1 cellular context compared by ENCODE assay signal in the genomic region with DNA sequence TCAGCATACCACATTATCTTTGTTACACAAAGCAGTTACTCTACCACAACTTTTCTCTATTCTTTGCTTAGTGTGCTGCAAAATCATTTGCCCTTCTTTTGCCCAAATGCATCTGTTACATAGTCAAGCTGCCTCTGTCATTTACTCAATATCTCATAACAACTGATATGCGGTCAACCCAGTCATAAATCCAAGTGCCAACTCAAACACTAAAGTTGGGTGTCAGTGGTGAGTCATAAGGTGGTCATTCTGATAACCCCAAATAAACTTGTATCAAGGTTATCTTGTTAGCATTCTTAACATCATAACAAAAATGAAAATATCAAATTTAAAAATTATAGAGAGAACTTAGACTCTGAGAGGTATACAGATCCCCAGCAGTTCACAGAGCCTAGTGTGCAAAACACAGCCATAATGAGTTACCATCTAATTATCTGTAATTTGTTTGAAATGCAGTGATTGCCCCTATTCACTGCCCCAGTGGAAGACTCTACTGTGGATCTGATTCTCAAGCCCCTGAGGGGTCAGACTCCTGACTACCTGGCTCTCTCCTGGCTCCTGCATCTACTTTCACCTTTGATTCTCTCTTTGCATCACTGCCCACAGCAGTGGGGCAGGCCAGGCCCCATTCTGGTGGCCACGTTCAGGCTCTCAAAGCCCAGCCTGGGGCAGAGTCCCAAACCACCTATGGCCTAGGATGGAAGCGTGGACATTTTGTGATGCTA.
TF ChIP-seq lines count a peak whose summit lies in the region.

No MANE protein-coding gene starts in this region.

TF ChIP-seq in A549, 52 proteins besides CTCF, POLR2A, EP300 and RAD21 (continued from another document):
- TF ChIP-seq CBX2 (IDR thresholded peaks at IDR 0.05; ENCODE audit: borderline replicate concordance, low read depth) (no peak), CBX8 (IDR thresholded peaks at IDR 0.05) (no peak), MAZ (IDR thresholded peaks at IDR 0.05; ENCODE audit: borderline replicate concordance, low read depth, low read length) (no peak), KDM1A (IDR thresholded peaks at IDR 0.05; ENCODE audit: low read depth) (no peak), CEBPB (IDR thresholded peaks at IDR 0.05) (peak; percentile 45 to 65; a peak in 3 of 4 replicates), RNF2 (IDR thresholded peaks at IDR 0.05; ENCODE audit: borderline replicate concordance, low read depth) (no peak), MAFK (IDR thresholded peaks at IDR 0.05; ENCODE audit: partially characterized antibody) (no peak), POLR2AphosphoS2 (conservative IDR thresholded peaks at IDR 0.05; ENCODE audit: low read length) (no peak), EHMT2 (IDR thresholded peaks at IDR 0.05; ENCODE audit: low read depth) (no peak), ESRRA (IDR thresholded peaks at IDR 0.05; ENCODE audit: borderline replicate concordance, low read length) (no peak), BHLHE40 (IDR thresholded peaks at IDR 0.05; ENCODE audit: low read depth, low read length) (no peak), TFCP2L1 (CRISPR knock-in tag; IDR thresholded peaks at IDR 0.05) (no peak), HOXB5 (CRISPR knock-in tag; IDR thresholded peaks at IDR 0.05) (no peak), CHD2 (IDR thresholded peaks at IDR 0.05; ENCODE audit: low read length, partially characterized antibody) (no peak), HOXB13 (CRISPR knock-in tag; IDR thresholded peaks at IDR 0.05; ENCODE audit: low read depth) (no peak), ZC3H11A (IDR thresholded peaks at IDR 0.05) (no peak), MYC (IDR thresholded peaks at IDR 0.05; ENCODE audit: borderline replicate concordance, low read length) (no peak), HEYL (CRISPR knock-in tag; IDR thresholded peaks at IDR 0.05) (no peak), RCOR1 (IDR thresholded peaks at IDR 0.05; ENCODE audit: low read depth, low read length) (no peak)
- TF ChIP-seq, protein P1, sequence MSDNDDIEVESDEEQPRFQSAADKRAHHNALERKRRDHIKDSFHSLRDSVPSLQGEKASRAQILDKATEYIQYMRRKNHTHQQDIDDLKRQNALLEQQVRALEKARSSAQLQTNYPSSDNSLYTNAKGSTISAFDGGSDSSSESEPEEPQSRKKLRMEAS (IDR thresholded peaks at IDR 0.05) = peak; percentile 54; the same call in 1 of the 2 replicates
- TF ChIP-seq, protein P2, sequence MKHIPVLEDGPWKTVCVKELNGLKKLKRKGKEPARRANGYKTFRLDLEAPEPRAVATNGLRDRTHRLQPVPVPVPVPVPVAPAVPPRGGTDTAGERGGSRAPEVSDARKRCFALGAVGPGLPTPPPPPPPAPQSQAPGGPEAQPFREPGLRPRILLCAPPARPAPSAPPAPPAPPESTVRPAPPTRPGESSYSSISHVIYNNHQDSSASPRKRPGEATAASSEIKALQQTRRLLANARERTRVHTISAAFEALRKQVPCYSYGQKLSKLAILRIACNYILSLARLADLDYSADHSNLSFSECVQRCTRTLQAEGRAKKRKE (CRISPR knock-in tag; IDR thresholded peaks at IDR 0.05; ENCODE audit: low read depth) = no peak
- TF ChIP-seq, protein P3, sequence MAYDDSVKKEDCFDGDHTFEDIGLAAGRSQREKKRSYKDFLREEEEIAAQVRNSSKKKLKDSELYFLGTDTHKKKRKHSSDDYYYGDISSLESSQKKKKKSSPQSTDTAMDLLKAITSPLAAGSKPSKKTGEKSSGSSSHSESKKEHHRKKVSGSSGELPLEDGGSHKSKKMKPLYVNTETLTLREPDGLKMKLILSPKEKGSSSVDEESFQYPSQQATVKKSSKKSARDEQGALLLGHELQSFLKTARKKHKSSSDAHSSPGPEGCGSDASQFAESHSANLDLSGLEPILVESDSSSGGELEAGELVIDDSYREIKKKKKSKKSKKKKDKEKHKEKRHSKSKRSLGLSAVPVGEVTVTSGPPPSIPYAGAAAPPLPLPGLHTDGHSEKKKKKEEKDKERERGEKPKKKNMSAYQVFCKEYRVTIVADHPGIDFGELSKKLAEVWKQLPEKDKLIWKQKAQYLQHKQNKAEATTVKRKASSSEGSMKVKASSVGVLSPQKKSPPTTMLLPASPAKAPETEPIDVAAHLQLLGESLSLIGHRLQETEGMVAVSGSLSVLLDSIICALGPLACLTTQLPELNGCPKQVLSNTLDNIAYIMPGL (CRISPR knock-in tag; IDR thresholded peaks at IDR 0.05; ENCODE audit: borderline replicate concordance) = no peak
- TF ChIP-seq, protein P4, sequence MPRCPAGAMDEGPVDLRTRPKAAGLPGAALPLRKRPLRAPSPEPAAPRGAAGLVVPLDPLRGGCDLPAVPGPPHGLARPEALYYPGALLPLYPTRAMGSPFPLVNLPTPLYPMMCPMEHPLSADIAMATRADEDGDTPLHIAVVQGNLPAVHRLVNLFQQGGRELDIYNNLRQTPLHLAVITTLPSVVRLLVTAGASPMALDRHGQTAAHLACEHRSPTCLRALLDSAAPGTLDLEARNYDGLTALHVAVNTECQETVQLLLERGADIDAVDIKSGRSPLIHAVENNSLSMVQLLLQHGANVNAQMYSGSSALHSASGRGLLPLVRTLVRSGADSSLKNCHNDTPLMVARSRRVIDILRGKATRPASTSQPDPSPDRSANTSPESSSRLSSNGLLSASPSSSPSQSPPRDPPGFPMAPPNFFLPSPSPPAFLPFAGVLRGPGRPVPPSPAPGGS (IDR thresholded peaks at IDR 0.05) = peak; percentile 50; the same call in 1 of the 3 replicates
- TF ChIP-seq, protein P5, sequence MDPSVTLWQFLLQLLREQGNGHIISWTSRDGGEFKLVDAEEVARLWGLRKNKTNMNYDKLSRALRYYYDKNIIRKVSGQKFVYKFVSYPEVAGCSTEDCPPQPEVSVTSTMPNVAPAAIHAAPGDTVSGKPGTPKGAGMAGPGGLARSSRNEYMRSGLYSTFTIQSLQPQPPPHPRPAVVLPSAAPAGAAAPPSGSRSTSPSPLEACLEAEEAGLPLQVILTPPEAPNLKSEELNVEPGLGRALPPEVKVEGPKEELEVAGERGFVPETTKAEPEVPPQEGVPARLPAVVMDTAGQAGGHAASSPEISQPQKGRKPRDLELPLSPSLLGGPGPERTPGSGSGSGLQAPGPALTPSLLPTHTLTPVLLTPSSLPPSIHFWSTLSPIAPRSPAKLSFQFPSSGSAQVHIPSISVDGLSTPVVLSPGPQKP (IDR thresholded peaks at IDR 0.05; ENCODE audit: low read depth, low read length) = no peak
